8 cellular contexts compared by ENCODE assay signal in genomic region chr4:105140684-105141490, GRCh38. TPM values are rescaled to one million over a fixed set of nuclear protein-coding genes. Genes with fewer than 3 reads are reported as not detected.
DNase-seq lines count a peak whose midpoint lies in the region; ATAC-seq, FAIRE-seq and TF ChIP-seq lines count a peak whose summit lies in the region.

No MANE protein-coding gene starts in this region.

- no peaks in the 10 kb centered on the region for H3K9me3 Mint-ChIP-seq in stimulated activated naive CD8-positive, alpha-beta T cell treated with anti-CD3 and anti-CD28 coated beads, Interleukin-15, amount 100 ng/mL, for 72 hours

- H3K4me3 Mint-ChIP-seq in stimulated activated naive CD8-positive, alpha-beta T cell treated with anti-CD3 and anti-CD28 coated beads, Interleukin-15, amount 100 ng/mL, for 72 hours: no peak overlapping the region

- H3K27ac ChIP-seq in body of pancreas: no peak overlapping the region

- peak; percentile 31; the same call in 1 of the 2 replicates for TF ChIP-seq CTCF in GM12874 (IDR thresholded peaks at IDR 0.05; ENCODE audit: insufficient read depth, low read depth, low read length)
- peak; percentile 48 to 75 (median 72) for TF ChIP-seq CTCF in body of pancreas (IDR thresholded peaks at IDR 0.05)

- peaks cover 6% of the 10 kb centered on the region for H3K4me1 ChIP-seq in body of pancreas

- H3K4me3 ChIP-seq in body of pancreas: no peak overlapping the region

- TF ChIP-seq POLR2A in body of pancreas (IDR thresholded peaks at IDR 0.05): no peak

- peaks cover 15% of the 10 kb centered on the region for H3K4me1 Mint-ChIP-seq in stimulated activated naive CD8-positive, alpha-beta T cell treated with anti-CD3 and anti-CD28 coated beads, Interleukin-15, amount 100 ng/mL, for 72 hours

- 15 to 18% methylated on average over 7 of the region's 7 CpGs for WGBS in body of pancreas, 2 donors

- intact Hi-C loops in body of pancreas (cut with DNase I): no loop called here

- ATAC-seq in body of pancreas (peak; percentile 62), esophagus mucosa (no peak), HG03565 (IDR thresholded peaks at IDR 0.05; ENCODE audit: unreplicated experiment) (no peak)
- ATAC-seq in stimulated activated naive CD8-positive, alpha-beta T cell treated with anti-CD3 and anti-CD28 coated beads, Interleukin-15, amount 100 ng/mL, for 72 hours: no peak

- no peaks in the 10 kb centered on the region for H3K36me3 ChIP-seq in body of pancreas (replicated peaks in 1 of 2; ENCODE audit: insufficient read depth in 1 of 2, low read depth in 2 of 2)

- no peaks in the 10 kb centered on the region for H3K27me3 Mint-ChIP-seq in stimulated activated naive CD8-positive, alpha-beta T cell treated with anti-CD3 and anti-CD28 coated beads, Interleukin-15, amount 100 ng/mL, for 72 hours

- H3K9me3 ChIP-seq in body of pancreas: no peaks in the 10 kb centered on the region

- peak; percentile 73 for DNase-seq in OCI-M1 (lab: John Stamatoyannopoulos, UW)
- peak in 2 of 4 donors; percentile 20 to 36 for DNase-seq in body of pancreas
- DNase-seq in kidney glomerular epithelial cell (lab: John Stamatoyannopoulos, UW): peak; percentile 19
- peak; percentile 21 to 22 for DNase-seq in stimulated activated naive CD8-positive, alpha-beta T cell treated with anti-CD3 and anti-CD28 coated beads, Interleukin-15, amount 100 ng/mL, for 72 hours

- FAIRE-seq in A204.1 (lab: Jason Lieb, UNC): peak; percentile 94

- H3K27ac Mint-ChIP-seq in stimulated activated naive CD8-positive, alpha-beta T cell treated with anti-CD3 and anti-CD28 coated beads, Interleukin-15, amount 100 ng/mL, for 72 hours: no peak overlapping the region

- no peaks in the 10 kb centered on the region for H3K27me3 ChIP-seq in body of pancreas

RNA-seq across cellular contexts. Expression of gene TET2, which starts 5.8 kb away (rescaled TPM):
- total RNA-seq in body of pancreas (10 to 100 TPM; 11.2 to 17.5 TPM), esophagus mucosa (28.2 TPM)
